In the genomic region with DNA sequence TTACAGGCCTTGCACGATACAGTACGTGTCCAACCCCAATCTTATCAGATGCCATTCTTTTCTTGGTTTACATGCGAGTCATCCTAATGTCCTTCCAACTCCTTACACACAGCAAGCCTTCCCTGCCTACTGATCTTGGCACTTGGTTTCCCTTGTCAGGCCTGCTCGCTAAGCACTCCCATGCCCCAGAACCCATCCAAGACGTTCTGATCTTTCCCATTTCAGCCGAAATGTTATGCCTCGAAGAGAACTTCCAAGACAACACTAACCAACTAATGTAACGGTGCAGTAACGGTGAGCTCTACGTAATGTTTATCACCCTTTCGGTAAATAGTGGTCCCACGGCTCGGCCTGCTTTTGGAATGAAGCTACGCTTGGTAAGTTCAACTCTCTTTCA, we compare ENCODE assay signal across 7 cellular contexts. TPM values are rescaled to one million over a fixed set of nuclear protein-coding genes. Genes with fewer than 3 reads are reported as not detected.
DNase-seq lines count a peak whose midpoint lies in the region; ATAC-seq and TF ChIP-seq lines count a peak whose summit lies in the region.

No MANE protein-coding gene starts in this region.

- no peak for TF ChIP-seq POLR2A in stomach (IDR thresholded peaks at IDR 0.05)

- H3K27ac ChIP-seq in SJSA1: peak overlapping the region; percentile 94
- H3K27ac ChIP-seq in foreskin keratinocyte: peak overlapping the region; percentile 99
- peak overlapping the region in 4 of 5 donors; percentile 79 to 86 (median 82) for H3K27ac ChIP-seq in stomach

- H3K4me1 ChIP-seq in SJSA1 (replicated peaks): peaks cover 11% of the 10 kb centered on the region
- peaks cover 6% of the 10 kb centered on the region for H3K4me1 ChIP-seq in foreskin keratinocyte
- peaks cover 25 to 39% (median 37%) of the 10 kb centered on the region in 4 donors for H3K4me1 ChIP-seq in stomach

- H3K4me3 ChIP-seq in H7 (ENCODE audit: insufficient read depth, low read depth, low read length) (peak overlapping the region; percentile 60), SJSA1 (peak overlapping the region; percentile 52), stomach (peak overlapping the region; percentile 86 to 93 (median 90))

- intact Hi-C loops in stomach (cut with DNase I; ENCODE audit: low total_unique reads): no loop called here

- POLR2A ChIA-PET in activated CD4-positive, alpha-beta memory T cell treated with anti-CD3 and anti-CD28 coated beads, Interleukin-2, amount 10 ng/mL, durations not matched to agents 7 days and 5 days (lab: Charles Lee): interaction anchor here (0.7 to 3.8 kb wide), 7 partner anchors 13 to 168 kb away, joined by 3 to 16 read pairs (median 5); a partner anchor contains a TSS

- TF ChIP-seq EP300 in stomach (IDR thresholded peaks at IDR 0.05): no peak

- ATAC-seq in foreskin keratinocyte: peak; percentile 2

- H3K27ac Mint-ChIP-seq in activated CD4-positive, alpha-beta memory T cell treated with anti-CD3 and anti-CD28 coated beads, Interleukin-2, amount 10 ng/mL, durations not matched to agents 7 days and 5 days: no peak overlapping the region

- H3K27me3 ChIP-seq in H7 (ENCODE audit: control insufficient read depth, insufficient read depth, low read length): peaks cover 3% of the 10 kb centered on the region; the same call in 1 of the 2 replicates
- H3K27me3 ChIP-seq in SJSA1 (replicated peaks): peaks cover 24% of the 10 kb centered on the region
- no peaks in the 10 kb centered on the region for H3K27me3 ChIP-seq in foreskin keratinocyte
- H3K27me3 ChIP-seq in stomach: no peaks in the 10 kb centered on the region

- no peaks in the 10 kb centered on the region for H3K9me3 ChIP-seq in SJSA1 (replicated peaks)
- H3K9me3 ChIP-seq in stomach: no peaks in the 10 kb centered on the region

- no peak for DNase-seq in H7
- DNase-seq in SJSA1 (ENCODE audit: low read depth in 1 of 2, low spot score in 2 of 2): no peak
- DNase-seq in foreskin keratinocyte: peak; percentile 4 to 20
- no peak for DNase-seq in stomach
- no peak for DNase-seq in NCI-H748 treated with DMSO at 0.1 percent for 48 hours (lab: John Stamatoyannopoulos, UW)
- no peak for DNase-seq in activated CD4-positive, alpha-beta memory T cell treated with anti-CD3 and anti-CD28 coated beads, Interleukin-2, amount 10 ng/mL, durations not matched to agents 7 days and 5 days
- DNase-seq in stimulated activated CD4-positive, alpha-beta T cell treated with anti-CD3 and anti-CD28 coated beads, Interleukin-4, amount 100 ng/mL, for 4 hours: no peak

- WGBS in stomach, 5 donors: 1 to 2% (median 2%) methylated on average over 14 of the region's 14 CpGs

- H3K4me3 Mint-ChIP-seq in activated CD4-positive, alpha-beta memory T cell treated with anti-CD3 and anti-CD28 coated beads, Interleukin-2, amount 10 ng/mL, durations not matched to agents 7 days and 5 days: no peak overlapping the region

- CTCF ChIA-PET in activated CD4-positive, alpha-beta memory T cell treated with anti-CD3 and anti-CD28 coated beads, Interleukin-2, amount 10 ng/mL, durations not matched to agents 7 days and 5 days (lab: Charles Lee): interaction anchor here (0.9 to 9.2 kb wide), 4 partner anchors 10 to 167 kb away, joined by 3 to 54 read pairs (median 12); a partner anchor contains a TSS

- H3K4me1 Mint-ChIP-seq in activated CD4-positive, alpha-beta memory T cell treated with anti-CD3 and anti-CD28 coated beads, Interleukin-2, amount 10 ng/mL, durations not matched to agents 7 days and 5 days: peaks cover 1% of the 10 kb centered on the region

- peaks cover 30% of the 10 kb centered on the region for H3K36me3 ChIP-seq in H7 (replicated peaks; ENCODE audit: control insufficient read depth, insufficient read depth, low read length)
- H3K36me3 ChIP-seq in SJSA1: peaks cover 40% of the 10 kb centered on the region
- H3K36me3 ChIP-seq in stomach: peaks cover 29 to 36% (median 35%) of the 10 kb centered on the region in 4 donors

- H3K36me3 Mint-ChIP-seq in activated CD4-positive, alpha-beta memory T cell treated with anti-CD3 and anti-CD28 coated beads, Interleukin-2, amount 10 ng/mL, durations not matched to agents 7 days and 5 days (ENCODE audit: low read depth): peaks cover 23% of the 10 kb centered on the region

- no peaks in the 10 kb centered on the region for H3K9me3 Mint-ChIP-seq in activated CD4-positive, alpha-beta memory T cell treated with anti-CD3 and anti-CD28 coated beads, Interleukin-2, amount 10 ng/mL, durations not matched to agents 7 days and 5 days

- TF ChIP-seq CTCF in foreskin keratinocyte (conservative IDR thresholded peaks at IDR 0.05) (no peak), stomach (IDR thresholded peaks at IDR 0.05) (no peak)

- peaks cover 10% of the 10 kb centered on the region for H3K27me3 Mint-ChIP-seq in activated CD4-positive, alpha-beta memory T cell treated with anti-CD3 and anti-CD28 coated beads, Interleukin-2, amount 10 ng/mL, durations not matched to agents 7 days and 5 days

RNA-seq across cellular contexts. Expression of a gene that starts 0.5 kb away (rescaled TPM):
- total RNA-seq in H7 (2014; rRNA removed; shearing (Covaris generic)): 86.2 and 111 TPM in 2 replicates
- 68.9 and 105 TPM in 2 replicates for total RNA-seq in SJSA1 (2014; rRNA removed; shearing (Covaris generic))
- 89.1 and 105 TPM in 2 replicates for total RNA-seq in foreskin keratinocyte
- 93.8 and 100 TPM in 2 replicates for polyA plus RNA-seq in foreskin keratinocyte
- 10 to 100 TPM; 22.8 to 94.5 (median 38.7) TPM for total RNA-seq in stomach
- 10 to 100 TPM; 46.2 to 63.1 (median 48.0) TPM for polyA plus RNA-seq in stomach
- total RNA-seq in activated CD4-positive, alpha-beta memory T cell treated with anti-CD3 and anti-CD28 coated beads, Interleukin-2, amount 10 ng/mL, durations not matched to agents 7 days and 5 days: 10 to 100 TPM; 48.3 to 54.9 TPM

RNA-seq across cellular contexts. Expression of a gene that starts 15.8 kb away (rescaled TPM):
- total RNA-seq in H7 (2014; rRNA removed; shearing (Covaris generic)): 35.6 and 40.3 TPM in 2 replicates
- 4.5 and 5.8 TPM in 2 replicates for total RNA-seq in SJSA1 (2014; rRNA removed; shearing (Covaris generic))
- total RNA-seq in foreskin keratinocyte: 1.4 and 1.8 TPM in 2 replicates
- polyA plus RNA-seq in foreskin keratinocyte: 1.6 and 1.9 TPM in 2 replicates
- total RNA-seq in stomach: 10 to 100 TPM in 2 of 5 donors, 1 to 10 TPM in 3; 1.4 to 16.3 (median 2.3) TPM
- 10 to 100 TPM in 1 of 3 donors, 1 to 10 TPM in 2; 4.1 to 10.1 (median 4.3) TPM for polyA plus RNA-seq in stomach
- total RNA-seq in activated CD4-positive, alpha-beta memory T cell treated with anti-CD3 and anti-CD28 coated beads, Interleukin-2, amount 10 ng/mL, durations not matched to agents 7 days and 5 days: 1 to 10 TPM; 1.7 to 1.9 TPM

RNA-seq across cellular contexts. Expression of a gene that starts 16.7 kb away (rescaled TPM):
- total RNA-seq in H7 (2014; rRNA removed; shearing (Covaris generic)): 8.4 and 11.9 TPM in 2 replicates
- not detected in 2 replicates for total RNA-seq in SJSA1 (2014; rRNA removed; shearing (Covaris generic))
- total RNA-seq in foreskin keratinocyte: not detected in 2 replicates
- polyA plus RNA-seq in foreskin keratinocyte: not detected in 2 replicates
- 10 to 100 TPM in 2 of 5 donors, 1 to 10 TPM in 2, under 1 TPM in 1; 0.87 to 48.4 (median 3.5) TPM for total RNA-seq in stomach
- polyA plus RNA-seq in stomach: 1 to 10 TPM; 2.9 to 8.9 (median 4.0) TPM
- not detected for total RNA-seq in activated CD4-positive, alpha-beta memory T cell treated with anti-CD3 and anti-CD28 coated beads, Interleukin-2, amount 10 ng/mL, durations not matched to agents 7 days and 5 days

RNA-seq across cellular contexts. Expression of a gene that starts 44.4 kb away (rescaled TPM):
- 5.1 and 6.5 TPM in 2 replicates for total RNA-seq in H7 (2014; rRNA removed; shearing (Covaris generic))
- 6.7 and 6.9 TPM in 2 replicates for total RNA-seq in SJSA1 (2014; rRNA removed; shearing (Covaris generic))
- 4.4 and 5.6 TPM in 2 replicates for total RNA-seq in foreskin keratinocyte
- 4.3 TPM in 2 replicates for polyA plus RNA-seq in foreskin keratinocyte
- 1 to 10 TPM in 4 of 5 donors, under 1 TPM in 1; 0.45 to 7.2 (median 2.6) TPM for total RNA-seq in stomach
- polyA plus RNA-seq in stomach: 1 to 10 TPM in 2 of 3 donors, under 1 TPM in 1; 0.46 to 3.4 (median 1.8) TPM
- 1 to 10 TPM; 5.3 to 5.8 TPM for total RNA-seq in activated CD4-positive, alpha-beta memory T cell treated with anti-CD3 and anti-CD28 coated beads, Interleukin-2, amount 10 ng/mL, durations not matched to agents 7 days and 5 days

RNA-seq across cellular contexts. Expression of a gene that starts 44.6 kb away (rescaled TPM):
- total RNA-seq in H7 (2014; rRNA removed; shearing (Covaris generic)): 0.17 and 0.55 TPM in 2 replicates
- not detected in 2 replicates for total RNA-seq in SJSA1 (2014; rRNA removed; shearing (Covaris generic))
- total RNA-seq in foreskin keratinocyte (0.07 TPM in 1 of 2 replicates, not detected in the other), stomach (under 1 TPM in 1 of 5 donors, not detected in 4; 0.58 TPM)
- polyA plus RNA-seq in foreskin keratinocyte (0.02 and 0.03 TPM in 2 replicates), stomach (1 to 10 TPM in 1 of 3 donors, under 1 TPM in 2; 0.68 to 1.4 (median 1.00) TPM)
- total RNA-seq in activated CD4-positive, alpha-beta memory T cell treated with anti-CD3 and anti-CD28 coated beads, Interleukin-2, amount 10 ng/mL, durations not matched to agents 7 days and 5 days: not detected

Comparison
In these comparisons a context has a peak if more than half of its experiments do, and no peak if none do; other contexts are left out.
1. DNase-seq: peak in foreskin keratinocyte (2 of 2); none in H7 (single experiment), SJSA1 (0 of 2), stomach (single experiment), NCI-H748 treated with DMSO at 0.1 percent for 48 hours (single experiment), activated CD4-positive, alpha-beta memory T cell treated with anti-CD3 and anti-CD28 coated beads, Interleukin-2, amount 10 ng/mL, durations not matched to agents 7 days and 5 days (single experiment) and stimulated activated CD4-positive, alpha-beta T cell treated with anti-CD3 and anti-CD28 coated beads, Interleukin-4, amount 100 ng/mL, for 4 hours (0 of 2).
2. Peak in every context shown above with its lines, with median percentiles within 50 percentile points of each other: H3K4me3 ChIP-seq and H3K27ac ChIP-seq.